ENCODE assay signal across 1 cellular context in genomic region chr19:3107658-3108057, GRCh38.
TF ChIP-seq lines count a peak whose summit lies in the region.

No MANE protein-coding gene starts in this region.

TF ChIP-seq in HepG2, 621 proteins besides CTCF, POLR2A, EP300 and RAD21:
- TF ChIP-seq ZNF713 (CRISPR knock-in tag; IDR thresholded peaks at IDR 0.05): no peak
- no peak for TF ChIP-seq MXI1 (IDR thresholded peaks at IDR 0.05; ENCODE audit: borderline replicate concordance, low read depth, low read length)
- TF ChIP-seq HMGXB3 (CRISPR knock-in tag; IDR thresholded peaks at IDR 0.05; ENCODE audit: borderline replicate concordance): no peak
- no peak for TF ChIP-seq ZUFSP (CRISPR knock-in tag; IDR thresholded peaks at IDR 0.05; ENCODE audit: borderline replicate concordance)
- TF ChIP-seq ZBTB38 (CRISPR knock-in tag; IDR thresholded peaks at IDR 0.05): no peak
- TF ChIP-seq KLF6 (CRISPR knock-in tag; IDR thresholded peaks at IDR 0.05): no peak
- no peak for TF ChIP-seq RCOR2 (CRISPR knock-in tag; IDR thresholded peaks at IDR 0.05)
- TF ChIP-seq ZNF136 (CRISPR knock-in tag; IDR thresholded peaks at IDR 0.05; ENCODE audit: low read depth): no peak
